1 cellular context compared by ENCODE assay signal in the genomic region with DNA sequence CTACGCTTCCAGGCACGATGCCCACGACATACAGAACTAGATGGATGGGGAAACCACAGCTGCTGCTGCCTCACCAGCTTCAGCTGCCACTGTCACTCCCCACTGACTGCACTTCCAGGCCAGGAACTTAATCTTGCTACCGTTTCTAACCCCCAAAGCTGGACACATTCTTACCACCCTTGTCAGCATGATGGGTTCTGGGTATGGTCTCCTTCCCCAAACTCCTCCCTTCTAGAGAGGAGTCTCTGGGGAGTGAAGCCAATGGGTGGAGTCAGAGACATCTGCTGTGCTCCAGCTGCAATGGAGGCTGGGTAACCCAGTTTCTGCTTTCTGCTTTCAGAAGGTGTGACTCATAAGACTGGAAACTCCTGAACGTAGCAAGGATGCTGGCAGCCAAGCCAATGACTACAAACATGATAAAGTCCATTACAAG.
TF ChIP-seq lines count a peak whose summit lies in the region.

No MANE protein-coding gene starts in this region.

TF ChIP-seq in SK-N-SH, 30 proteins besides CTCF, POLR2A, EP300 and RAD21 (continued from another document):
- TF ChIP-seq ELF1 (IDR thresholded peaks at IDR 0.05) (no peak), SMC3 (IDR thresholded peaks at IDR 0.05; ENCODE audit: low read depth, low read length) (no peak), EZH2phosphoT487 (IDR thresholded peaks at IDR 0.05; ENCODE audit: borderline replicate concordance, low read depth) (no peak), TCF12 (IDR thresholded peaks at IDR 0.05) (peak; percentile 46), FOXM1 (IDR thresholded peaks at IDR 0.05; ENCODE audit: low read depth) (no peak)
TF ChIP-seq in SK-N-SH: peak in this region for 3.
